Comparison of ENCODE assay signal across 29 cellular contexts in the genomic region with DNA sequence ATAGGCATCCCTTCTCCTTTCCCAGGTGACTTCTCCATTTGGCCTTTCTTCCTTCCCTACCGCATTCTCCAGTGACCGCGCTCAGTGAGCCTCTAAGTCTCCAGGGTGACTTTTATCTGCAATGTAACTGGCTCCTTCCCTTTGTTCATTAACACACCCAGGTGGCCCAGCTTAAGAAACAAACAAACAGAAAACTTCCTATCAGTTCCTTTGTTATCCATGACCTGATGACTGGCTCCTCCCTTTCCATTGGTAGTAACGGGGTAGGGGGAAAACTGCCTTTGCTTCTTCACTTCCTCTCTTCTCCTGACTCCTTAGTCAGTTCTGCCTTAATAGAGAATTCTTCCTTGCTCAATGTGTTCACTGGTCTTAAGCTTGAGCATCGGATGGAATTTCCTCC. TPM values are rescaled to one million over a fixed set of nuclear protein-coding genes. Genes with fewer than 3 reads are reported as not detected.
"Had no signal": no experiment of that assay in that cellular context is flagged by ENCODE, and none has a peak within 500 bp of the region (broad histone marks: within the 10 kb centered on the region; RNA-seq: fewer than 3 reads in every experiment).

No MANE protein-coding gene starts in this region.

- H3K27ac ChIP-seq: dorsolateral prefrontal cortex, epithelial cell of prostate, gastrocnemius medialis, heart left ventricle, hepatocyte, ovary, psoas muscle, sigmoid colon, stomach, thyroid gland, vagina had no signal

- H3K36me3 ChIP-seq: gastrocnemius medialis, heart left ventricle, ovary, sigmoid colon, stomach, thyroid gland, vagina had no signal

- H3K4me3 ChIP-seq: dorsolateral prefrontal cortex, gastrocnemius medialis, heart left ventricle, hepatocyte, lung, ovary, psoas muscle, sigmoid colon, stomach, thyroid gland, vagina had no signal

- H3K36me3 Mint-ChIP-seq: memory B cell; naive thymus-derived CD4-positive, alpha-beta T cell; stimulated activated effector memory CD8-positive, alpha-beta T cell treated with anti-CD3 and anti-CD28 coated beads, Interleukin-12 subunit alpha, Interleukin-12 subunit beta, amount 100 ng/mL, for 72 hours had no signal

- H3K79me2 ChIP-seq: hepatocyte had no signal

- DNase-seq: dorsolateral prefrontal cortex; effector CD4-positive, alpha-beta T cell; foreskin fibroblast; gastrocnemius medialis; heart left ventricle; midbrain; naive thymus-derived CD4-positive, alpha-beta T cell; nephron progenitor cell; occipital lobe; ovary; posterior cingulate gyrus; psoas muscle; right cardiac atrium; sigmoid colon; stimulated activated CD4-positive, alpha-beta T cell treated with anti-CD3 and anti-CD28 coated beads, Interleukin-2, amount 100 ng/mL, for 24 hours; stimulated activated CD4-positive, alpha-beta T cell treated with anti-CD3 and anti-CD28 coated beads, Interleukin-4, amount 100 ng/mL, for 24 hours; stimulated activated naive CD4-positive, alpha-beta T cell treated with Interleukin-2 at 50 U/mL for 16 hours; stomach; thyroid gland; trophoblast cell had no signal

- H3K4me3 Mint-ChIP-seq: memory B cell; nephron progenitor cell; stimulated activated effector memory CD8-positive, alpha-beta T cell treated with anti-CD3 and anti-CD28 coated beads, Interleukin-12 subunit alpha, Interleukin-12 subunit beta, amount 100 ng/mL, for 72 hours had no signal

- FAIRE-seq: colon, keratinocyte had no signal

- H3K4me2 ChIP-seq: hepatocyte had no signal

- H3K4me1 ChIP-seq: gastrocnemius medialis, heart left ventricle, psoas muscle, sigmoid colon, stomach, thyroid gland, vagina had no signal

- H3K27me3 ChIP-seq: ovary, sigmoid colon, thyroid gland, vagina had no signal

- H3K4me1 Mint-ChIP-seq: memory B cell; nephron progenitor cell; stimulated activated effector memory CD8-positive, alpha-beta T cell treated with anti-CD3 and anti-CD28 coated beads, Interleukin-12 subunit alpha, Interleukin-12 subunit beta, amount 100 ng/mL, for 72 hours had no signal

- H3K27ac Mint-ChIP-seq: memory B cell; naive thymus-derived CD4-positive, alpha-beta T cell; nephron progenitor cell; stimulated activated effector memory CD8-positive, alpha-beta T cell treated with anti-CD3 and anti-CD28 coated beads, Interleukin-12 subunit alpha, Interleukin-12 subunit beta, amount 100 ng/mL, for 72 hours had no signal

- H2AFZ ChIP-seq: hepatocyte had no signal

- H3K9me3 ChIP-seq: gastrocnemius medialis, heart left ventricle, ovary, psoas muscle, sigmoid colon, stomach, thyroid gland, vagina had no signal

- ATAC-seq: esophagus mucosa; gastrocnemius medialis; heart left ventricle; naive thymus-derived CD4-positive, alpha-beta T cell; psoas muscle; right cardiac atrium; stimulated activated effector memory CD8-positive, alpha-beta T cell treated with anti-CD3 and anti-CD28 coated beads, Interleukin-12 subunit alpha, Interleukin-12 subunit beta, amount 100 ng/mL, for 72 hours had no signal

RNA-seq across cellular contexts. Expression of a gene that starts 7.0 kb away (rescaled TPM):
- total RNA-seq: esophagus mucosa; gastrocnemius medialis; naive thymus-derived CD4-positive, alpha-beta T cell; psoas muscle; vagina had no signal
- polyA plus RNA-seq: keratinocyte; naive thymus-derived CD4-positive, alpha-beta T cell had no signal
